ENCODE assay signal across 8 cellular contexts in the genomic region with DNA sequence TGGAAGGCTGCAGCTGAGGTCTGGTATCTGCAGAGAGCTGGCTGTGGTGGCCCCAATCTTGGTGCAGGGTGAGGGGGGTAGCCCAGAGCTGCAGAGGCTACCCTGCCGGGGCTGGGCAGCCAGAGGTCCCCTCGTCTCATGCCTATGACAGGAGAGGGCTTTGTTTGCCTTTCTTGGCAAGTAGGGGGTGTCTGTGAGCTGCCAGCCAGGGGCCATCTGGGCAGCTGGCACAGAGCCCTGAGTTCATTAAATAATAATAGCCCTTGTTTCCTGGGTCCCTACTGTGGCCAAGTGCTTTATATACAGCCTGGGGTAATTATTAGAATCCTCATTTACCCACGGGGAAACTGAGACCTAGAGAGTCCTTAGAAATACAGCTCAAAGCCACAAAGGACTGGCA.
DNase-seq lines count a peak whose midpoint lies in the region; ATAC-seq and TF ChIP-seq lines count a peak whose summit lies in the region.

No MANE protein-coding gene starts in this region.

- 39 to 69% (median 49%) methylated on average over 3 of the region's 3 CpGs for WGBS in spleen, 5 donors

- H3K27ac ChIP-seq in DOHH2 (ENCODE audit: low read depth, low read length) (no peak overlapping the region), spleen (no peak overlapping the region)

- H3K9me3 ChIP-seq in DOHH2 (ENCODE audit: control insufficient read depth, insufficient read depth, low read length) (no peaks in the 10 kb centered on the region), spleen (no peaks in the 10 kb centered on the region)

- no peak overlapping the region for H3K4me3 ChIP-seq in DOHH2 (ENCODE audit: low read length)
- H3K4me3 ChIP-seq in spleen = no peak overlapping the region

- H3K4me3 Mint-ChIP-seq in chondrocyte (ENCODE audit: unreplicated experiment) = no peak overlapping the region
- peak overlapping the region in 2 of 3 experiments; percentile 19 to 43 for H3K4me3 Mint-ChIP-seq in nephron

- no peaks in the 10 kb centered on the region for H3K9me3 Mint-ChIP-seq in chondrocyte (ENCODE audit: low read depth)
- no peaks in the 10 kb centered on the region for H3K9me3 Mint-ChIP-seq in nephron

- H3K36me3 Mint-ChIP-seq in chondrocyte (ENCODE audit: low read depth) (no peaks in the 10 kb centered on the region), nephron (ENCODE audit: low read depth) (no peaks in the 10 kb centered on the region)

- peak overlapping the region; percentile 34 for H3K4me2 ChIP-seq in DOHH2 (ENCODE audit: low read length)

- no peaks in the 10 kb centered on the region for H3K79me2 ChIP-seq in DOHH2 (ENCODE audit: control insufficient read depth, low read length)

- intact Hi-C loops in spleen (cut with DNase I; ENCODE audit: low total_unique reads) = no loop called here

- H3K27me3 ChIP-seq in DOHH2 (ENCODE audit: control insufficient read depth, low read length) (peaks cover 25% of the 10 kb centered on the region), spleen (replicated peaks in 1 of 7) (no peaks in the 10 kb centered on the region)

- no peaks in the 10 kb centered on the region for H4K20me1 ChIP-seq in DOHH2 (ENCODE audit: control insufficient read depth, insufficient read depth, low read depth, low read length)

- peaks cover 17% of the 10 kb centered on the region for H3K4me1 Mint-ChIP-seq in chondrocyte (ENCODE audit: low read depth)
- H3K4me1 Mint-ChIP-seq in nephron = peaks cover 52% of the 10 kb centered on the region

- peak; percentile 45 for DNase-seq in NCI-H2196 (lab: John Stamatoyannopoulos, UW; ENCODE audit: unreplicated experiment)
- DNase-seq in chondrocyte (ENCODE audit: low spot score) = no peak
- no peak for DNase-seq in mucosa of gallbladder (ENCODE audit: low spot score)
- DNase-seq in spleen = no peak

- H3K27ac Mint-ChIP-seq in chondrocyte (ENCODE audit: unreplicated experiment) = no peak overlapping the region
- peak overlapping the region; percentile 94 to 99 (median 98) for H3K27ac Mint-ChIP-seq in nephron

- TF ChIP-seq CTCF in DOHH2 (IDR thresholded peaks at IDR 0.05; ENCODE audit: low read depth, low read length, poor library complexity, severe bottlenecking) (peak; percentile 37), chondrocyte (IDR thresholded peaks at IDR 0.05) (peak; percentile 67), nephron (IDR thresholded peaks at IDR 0.05; ENCODE audit: unreplicated experiment in 3 of 3) (peak; percentile 13 to 28 (median 24)), spleen (IDR thresholded peaks at IDR 0.05 in 8 of 11, conservative IDR thresholded peaks at IDR 0.05 in 3 of 11) (peak in 1 of 11 experiments; percentile 8)

- H3K27me3 Mint-ChIP-seq in chondrocyte (ENCODE audit: low read depth) (peaks cover 2% of the 10 kb centered on the region), nephron (ENCODE audit: low read depth) (peaks cover 7% of the 10 kb centered on the region)

- no peak for TF ChIP-seq POLR2A in spleen (IDR thresholded peaks at IDR 0.05)

- no peak for ATAC-seq in GM18502 (IDR thresholded peaks at IDR 0.05; ENCODE audit: poor library complexity, unreplicated experiment)
- ATAC-seq in HG03280 (IDR thresholded peaks at IDR 0.05; ENCODE audit: unreplicated experiment) = no peak

- no peaks in the 10 kb centered on the region for H3F3A ChIP-seq in DOHH2 (ENCODE audit: control insufficient read depth, insufficient read depth)

- H3K36me3 ChIP-seq in DOHH2 (ENCODE audit: control insufficient read depth, low read length) = no peaks in the 10 kb centered on the region
- H3K36me3 ChIP-seq in spleen = peaks cover 0 to 88% (median 10%) of the 10 kb centered on the region in 6 donors

- H3K4me1 ChIP-seq in DOHH2 (ENCODE audit: control insufficient read depth, low read length) (peaks cover 9% of the 10 kb centered on the region), spleen (peaks cover 0 to 8% (median 5%) of the 10 kb centered on the region in 6 donors)

- no peaks in the 10 kb centered on the region for H3K9me2 ChIP-seq in DOHH2 (replicated peaks; ENCODE audit: control insufficient read depth, low read length)
